In the genomic region with DNA sequence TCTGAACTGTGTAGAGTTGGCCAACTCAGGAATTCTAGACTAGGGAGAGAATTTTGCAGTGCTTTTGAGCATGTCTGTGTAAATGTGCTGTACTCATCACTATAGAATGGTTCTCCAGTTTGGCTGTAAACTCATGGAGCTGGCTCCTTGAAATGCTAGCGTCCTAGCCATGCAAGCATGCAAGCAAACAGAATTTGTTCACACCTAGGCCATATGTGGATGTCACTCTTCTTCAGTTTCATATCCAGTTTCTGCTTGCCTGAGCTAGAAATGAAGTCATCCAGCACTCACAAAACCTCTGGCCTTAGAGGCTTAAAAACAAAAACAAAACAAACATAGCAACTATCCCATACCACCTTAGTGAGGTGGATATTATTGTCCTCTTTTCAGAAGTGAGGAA, we compare ENCODE assay signal across 9 cellular contexts. TPM values are rescaled to one million over a fixed set of nuclear protein-coding genes. Genes with fewer than 3 reads are reported as not detected.
DNase-seq lines count a peak whose midpoint lies in the region; ATAC-seq, FAIRE-seq and TF ChIP-seq lines count a peak whose summit lies in the region.
"Not testable (repeated sequence)": the region's sequence is repeated elsewhere in the genome, so short reads cannot be mapped to it uniquely, and the experiment has no call there.
"Had no signal": no experiment of that assay in that cellular context is flagged by ENCODE, and none has a peak within 500 bp of the region (broad histone marks: within the 10 kb centered on the region; RNA-seq: fewer than 3 reads in every experiment).

No MANE protein-coding gene starts in this region.

- not testable (repeated sequence) for H3K4me1 Mint-ChIP-seq in stimulated activated naive CD8-positive, alpha-beta T cell treated with anti-CD3 and anti-CD28 coated beads, Interleukin-15, amount 100 ng/mL, for 72 hours

- FAIRE-seq in GM12878 (lab: Jason Lieb, UNC): not testable (repeated sequence)

- H3K27ac Mint-ChIP-seq in stimulated activated naive CD8-positive, alpha-beta T cell treated with anti-CD3 and anti-CD28 coated beads, Interleukin-15, amount 100 ng/mL, for 72 hours: not testable (repeated sequence)

- in situ Hi-C loops in GM12878 (cut with MboI): not testable (repeated sequence)

- BruUV-seq in GM12878 (replicated peaks; lab: Mats Ljungman, UMichigan): not testable (repeated sequence)

- H3K27me3 Mint-ChIP-seq in stimulated activated naive CD8-positive, alpha-beta T cell treated with anti-CD3 and anti-CD28 coated beads, Interleukin-15, amount 100 ng/mL, for 72 hours: not testable (repeated sequence)

- not testable (repeated sequence) for H3K4me2 ChIP-seq in GM12878 (ENCODE audit: control insufficient read depth, insufficient read depth)

- TF ChIP-seq CTCF in GM12878 (IDR thresholded peaks at IDR 0.05 in 2 of 3, conservative IDR thresholded peaks at IDR 0.05 in 1 of 3; ENCODE audit: control insufficient read depth in 2 of 3, extremely low read depth in 1 of 3, insufficient read depth in 1 of 3, low read depth in 3 of 3, low read length in 3 of 3): not testable (repeated sequence)

- TF ChIP-seq RAD21 in GM12878 (IDR thresholded peaks at IDR 0.05; ENCODE audit: insufficient read depth, low read depth, low read length): not testable (repeated sequence)

- H3K4me1 ChIP-seq in GM12878 (ENCODE audit: control insufficient read depth, insufficient read depth, low read length): not testable (repeated sequence)

- SMC1A ChIA-PET in GM12878 (lab: Charles Lee; ENCODE audit: uncharacterized antibody, unreplicated experiment): not testable (repeated sequence)

- not testable (repeated sequence) for TF ChIP-seq EP300 in GM12878 (IDR thresholded peaks at IDR 0.05; ENCODE audit: borderline replicate concordance in 1 of 2, control insufficient read depth in 1 of 2, low read depth in 2 of 2, low read length in 2 of 2)

- intact Hi-C loops in GM12878 (cut with micrococcal nuclease; ENCODE audit: unreplicated experiment): not testable (repeated sequence)

- not testable (repeated sequence) for TF ChIP-seq POLR2A in GM12878 (IDR thresholded peaks at IDR 0.05; ENCODE audit: low read depth, low read length)

- ATAC-seq in GM18508 (IDR thresholded peaks at IDR 0.05; ENCODE audit: insufficient read depth, unreplicated experiment) (peak; percentile 59), GM19351 (IDR thresholded peaks at IDR 0.05; ENCODE audit: unreplicated experiment) (peak; percentile 55), GM21723 (IDR thresholded peaks at IDR 0.05; ENCODE audit: unreplicated experiment) (peak; percentile 49), HG02981 (IDR thresholded peaks at IDR 0.05; ENCODE audit: unreplicated experiment) (peak; percentile 49), HG03469 (IDR thresholded peaks at IDR 0.05; ENCODE audit: unreplicated experiment) (peak; percentile 41), GM12878 (peak; percentile 66)
- peak; percentile 80 for ATAC-seq in stimulated activated naive CD8-positive, alpha-beta T cell treated with anti-CD3 and anti-CD28 coated beads, Interleukin-15, amount 100 ng/mL, for 72 hours

- DNase-seq in RPMI8226: peak; percentile 68
- DNase-seq in GM12878 (ENCODE audit: low read depth, low spot score): not testable (repeated sequence)
- peak in 1 of 2 donors; percentile 14 for DNase-seq in stimulated activated naive CD8-positive, alpha-beta T cell treated with anti-CD3 and anti-CD28 coated beads, Interleukin-15, amount 100 ng/mL, for 72 hours

- H3K27ac ChIP-seq in GM12878 (ENCODE audit: control insufficient read depth, insufficient read depth): not testable (repeated sequence)

- not testable (repeated sequence) for H3K27me3 ChIP-seq in GM12878 (replicated peaks in 1 of 2; ENCODE audit: control insufficient read depth in 2 of 2, insufficient read depth in 2 of 2, low read length in 1 of 2)

- CTCF ChIA-PET in GM12878 (lab: Yijun Ruan, JAX): interaction anchor here (1.1 kb wide), 1 partner anchor 225 kb away, joined by 3 read pairs; no protein-coding TSS in a partner anchor

- RAD21 ChIA-PET in GM12878 (lab: Charles Lee; ENCODE audit: unreplicated experiment): not testable (repeated sequence)

- WGBS in GM12878 (ENCODE audit: insufficient coverage, insufficient replicate concordance, low lambda C conversion rate, missing lambda C conversion rate): 50% methylated on average over 1 of the region's 1 CpG

- not testable (repeated sequence) for H3K4me3 ChIP-seq in GM12878

- not testable (repeated sequence) for H3K9me3 Mint-ChIP-seq in stimulated activated naive CD8-positive, alpha-beta T cell treated with anti-CD3 and anti-CD28 coated beads, Interleukin-15, amount 100 ng/mL, for 72 hours

- POLR2A ChIA-PET in GM12878 (lab: Charles Lee): not testable (repeated sequence)

- not testable (repeated sequence) for H3K36me3 ChIP-seq in GM12878 (ENCODE audit: control insufficient read depth in 2 of 2, insufficient read depth in 2 of 2, low read length in 1 of 2)

- not testable (repeated sequence) for H3K79me2 ChIP-seq in GM12878 (ENCODE audit: control insufficient read depth, insufficient read depth, low read length)

- H2AFZ ChIP-seq in GM12878 (ENCODE audit: control insufficient read depth, low read depth, low read length): not testable (repeated sequence)

- not testable (repeated sequence) for H3K4me3 Mint-ChIP-seq in stimulated activated naive CD8-positive, alpha-beta T cell treated with anti-CD3 and anti-CD28 coated beads, Interleukin-15, amount 100 ng/mL, for 72 hours

- H3K9ac ChIP-seq in GM12878 (ENCODE audit: control insufficient read depth, insufficient read depth, low read length): not testable (repeated sequence)

- H3K9me3 ChIP-seq in GM12878 (replicated peaks; ENCODE audit: control insufficient read depth, insufficient read depth, low read length): not testable (repeated sequence)

- not testable (repeated sequence) for H4K20me1 ChIP-seq in GM12878 (ENCODE audit: control insufficient read depth, insufficient read depth)

TF ChIP-seq in GM12878, 131 proteins besides CTCF, POLR2A, EP300 and RAD21:
- TF ChIP-seq BHLHE40 (IDR thresholded peaks at IDR 0.05; ENCODE audit: borderline replicate concordance in 1 of 2, low read depth in 2 of 2, low read length in 1 of 2): peak in 1 of 2 experiments; percentile 17; a peak in 1 of 4 replicates
- 0 out of 2 replicates have a peak, but pooled peaks have one; percentile 37 for TF ChIP-seq BACH1 (IDR thresholded peaks at IDR 0.05; ENCODE audit: borderline replicate concordance)
- TF ChIP-seq ATF7 (IDR thresholded peaks at IDR 0.05; ENCODE audit: low read depth): peak; percentile 72
- TF ChIP-seq IKZF2 (IDR thresholded peaks at IDR 0.05): peak in 1 of 2 experiments; percentile 34; a peak in 1 of 4 replicates
- TF ChIP-seq PKNOX1 (IDR thresholded peaks at IDR 0.05): peak; percentile 75
TF ChIP-seq in GM12878: peak in this region for 5; not testable (repeated sequence) for 126.

RNA-seq across cellular contexts. Expression of gene SRGAP2C, which starts 37.0 kb away (rescaled TPM):
- total RNA-seq in GM12878 (2013; cell fraction: nucleolus; rRNA removed): 3.1 and 3.3 TPM in 2 replicates
- 1.7 and 2.4 TPM in 2 replicates for total RNA-seq in GM12878 (2014; rRNA removed)
- total RNA-seq in GM12878 (2014; rRNA removed; fragmentation: Illumina TruSeq; extraction: Trizol): 2.3 TPM in 2 replicates
- total RNA-seq in GM12878 (2021): 6.0 and 7.6 TPM in 2 replicates
- polyA plus RNA-seq in GM12878 (2011; ENCODE audit: low read depth): 0.73 TPM
- polyA plus RNA-seq in GM12878 (2011; rRNA removed): 3.5 and 4.0 TPM in 2 replicates
- polyA plus RNA-seq in GM12878 (2011; cell fraction: cytosol; rRNA removed): 1.5 and 2.7 TPM in 2 replicates
- polyA plus RNA-seq in GM12878 (2011; cell fraction: nucleus; rRNA removed): 2.2 and 2.9 TPM in 2 replicates
- polyA plus RNA-seq in GM12878 (2012): 1.2 and 1.8 TPM in 2 replicates
- 1.7 and 2.3 TPM in 2 replicates for polyA plus RNA-seq in GM12878 (2014; fragmentation: Illumina TruSeq; extraction: Trizol)
- polyA plus RNA-seq in GM12878 (2014; fragmentation: Nextera tagmentation; extraction: Ambion mirVana): 1 to 10 TPM in 1 of 2 experiments, under 1 TPM in 1; 0.82 to 1.4 TPM
- 1.0 and 1.2 TPM in 2 replicates for polyA plus RNA-seq in GM12878 (2014; rRNA removed)
- polyA plus RNA-seq in GM12878 (2016; fragmentation: Nextera tagmentation; extraction: Ambion mirVana): 1 to 10 TPM; 2.3 to 2.6 TPM
- 4.6 and 8.3 TPM in 2 replicates for polyA minus RNA-seq in GM12878 (2011; rRNA and poly(A)+ RNA removed)
- 2.4 and 9.0 TPM in 2 replicates for polyA minus RNA-seq in GM12878 (2011; cell fraction: cytosol; rRNA and poly(A)+ RNA removed)
- 3.4 and 4.5 TPM in 2 replicates for polyA minus RNA-seq in GM12878 (2011; cell fraction: nucleus; rRNA and poly(A)+ RNA removed)

RNA-seq across cellular contexts. Expression of gene FAM72B, which starts 37.6 kb away (rescaled TPM):
- total RNA-seq in GM12878 (2013; cell fraction: nucleolus; rRNA removed): 7.6 and 13.5 TPM in 2 replicates
- 11.1 and 15.3 TPM in 2 replicates for total RNA-seq in GM12878 (2014; rRNA removed)
- 18.7 and 18.8 TPM in 2 replicates for total RNA-seq in GM12878 (2014; rRNA removed; fragmentation: Illumina TruSeq; extraction: Trizol)
- total RNA-seq in GM12878 (2021): 11.9 and 13.6 TPM in 2 replicates
- 4.1 TPM for polyA plus RNA-seq in GM12878 (2011; ENCODE audit: low read depth)
- polyA plus RNA-seq in GM12878 (2011; rRNA removed): 37.8 and 65.2 TPM in 2 replicates
- 18.0 and 22.4 TPM in 2 replicates for polyA plus RNA-seq in GM12878 (2011; cell fraction: cytosol; rRNA removed)
- polyA plus RNA-seq in GM12878 (2011; cell fraction: nucleus; rRNA removed): 22.5 and 30.2 TPM in 2 replicates
- polyA plus RNA-seq in GM12878 (2012): 5.8 and 11.4 TPM in 2 replicates
- 25.9 and 31.3 TPM in 2 replicates for polyA plus RNA-seq in GM12878 (2014; fragmentation: Illumina TruSeq; extraction: Trizol)
- polyA plus RNA-seq in GM12878 (2014; fragmentation: Nextera tagmentation; extraction: Ambion mirVana): 1 to 10 TPM; 7.3 to 9.9 TPM
- polyA plus RNA-seq in GM12878 (2014; rRNA removed): 13.0 and 16.1 TPM in 2 replicates
- polyA plus RNA-seq in GM12878 (2016; fragmentation: Nextera tagmentation; extraction: Ambion mirVana): 10 to 100 TPM; 22.1 to 25.4 TPM
- 57.1 and 61.5 TPM in 2 replicates for polyA minus RNA-seq in GM12878 (2011; rRNA and poly(A)+ RNA removed)
- 14.4 and 19.5 TPM in 2 replicates for polyA minus RNA-seq in GM12878 (2011; cell fraction: cytosol; rRNA and poly(A)+ RNA removed)
- 23.9 and 31.6 TPM in 2 replicates for polyA minus RNA-seq in GM12878 (2011; cell fraction: nucleus; rRNA and poly(A)+ RNA removed)
- total RNA-seq: left ventricle myocardium inferior had no signal
